ENCODE assay signal across 6 cellular contexts in the genomic region with DNA sequence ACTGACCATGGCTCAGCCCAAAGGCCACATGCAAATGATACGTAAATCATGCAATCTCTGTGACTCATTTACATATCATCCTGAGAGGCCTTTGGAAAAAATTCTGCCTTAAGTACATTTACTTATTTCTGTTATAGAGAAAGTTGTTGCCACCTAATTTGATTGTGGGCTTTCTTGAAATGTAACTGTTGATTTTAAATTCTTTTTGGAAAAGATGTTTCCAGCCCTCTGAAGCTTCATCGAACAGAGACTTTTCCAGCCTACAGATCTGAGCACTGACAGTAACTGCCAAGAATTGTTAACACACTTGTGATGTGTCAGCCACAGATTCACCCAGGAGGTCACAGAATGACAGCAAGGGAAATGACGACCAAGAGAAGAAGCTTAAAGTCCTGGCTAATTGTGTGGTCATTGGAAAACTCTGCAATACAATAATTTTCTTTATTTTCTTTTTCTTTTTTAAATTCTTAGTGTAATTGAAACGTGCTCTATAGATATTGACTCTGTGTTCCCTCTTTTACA.
"Had no signal": no experiment of that assay in that cellular context is flagged by ENCODE, and none has a peak within 500 bp of the region (broad histone marks: within the 10 kb centered on the region; RNA-seq: fewer than 3 reads in every experiment).

No MANE protein-coding gene starts in this region.

- DNase-seq: T-helper 2 cell had no signal

- H3K4me3 ChIP-seq: ascending aorta, heart left ventricle, lower lobe of right lung, pancreas, transverse colon had no signal

- H3K27ac ChIP-seq: ascending aorta, heart left ventricle, lower lobe of right lung, pancreas, transverse colon had no signal
